Comparison of ENCODE assay signal across 2 cellular contexts in the genomic region with DNA sequence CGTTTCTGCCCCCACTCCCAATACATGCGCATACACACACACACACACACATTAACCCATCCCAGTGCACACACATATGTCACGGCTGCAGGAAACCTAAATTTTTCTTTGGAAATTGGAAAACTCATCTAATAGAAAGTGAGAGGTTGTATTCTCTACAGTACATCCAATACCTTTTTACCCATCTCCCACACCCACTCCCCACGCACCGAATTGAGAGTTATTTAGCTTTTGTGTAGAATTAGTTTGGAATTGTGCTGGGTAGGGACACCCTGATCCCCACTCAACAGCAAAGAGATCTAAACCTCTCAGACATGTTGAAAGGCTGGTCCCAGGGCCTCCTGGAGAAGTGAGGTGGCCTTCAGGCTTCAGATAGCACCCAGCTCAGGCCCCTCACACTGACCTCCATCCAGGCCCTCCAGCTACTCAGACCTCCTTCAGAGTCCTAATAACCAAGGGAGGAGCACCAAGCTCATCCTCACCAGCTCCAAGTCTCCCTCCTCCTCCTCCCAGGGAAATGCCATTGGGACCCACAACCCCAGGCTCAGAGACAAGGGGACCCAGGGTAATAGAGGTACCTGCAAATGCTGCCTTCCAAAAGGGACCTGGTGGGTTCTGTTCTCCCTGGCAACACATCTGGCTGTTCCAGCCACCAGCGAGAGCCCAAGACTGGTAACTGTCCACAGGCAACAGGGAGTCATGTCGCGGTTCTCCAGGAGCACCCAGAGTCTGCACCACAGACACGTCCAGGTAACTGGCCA.
A peak's percentile ranks its signal among the peaks of the same experiment; 100 is the strongest.
TF ChIP-seq lines count a peak whose summit lies in the region.

No MANE protein-coding gene starts in this region.

TF ChIP-seq in HEK293, 187 proteins besides CTCF, POLR2A, EP300 and RAD21:
- TF ChIP-seq, protein P1, sequence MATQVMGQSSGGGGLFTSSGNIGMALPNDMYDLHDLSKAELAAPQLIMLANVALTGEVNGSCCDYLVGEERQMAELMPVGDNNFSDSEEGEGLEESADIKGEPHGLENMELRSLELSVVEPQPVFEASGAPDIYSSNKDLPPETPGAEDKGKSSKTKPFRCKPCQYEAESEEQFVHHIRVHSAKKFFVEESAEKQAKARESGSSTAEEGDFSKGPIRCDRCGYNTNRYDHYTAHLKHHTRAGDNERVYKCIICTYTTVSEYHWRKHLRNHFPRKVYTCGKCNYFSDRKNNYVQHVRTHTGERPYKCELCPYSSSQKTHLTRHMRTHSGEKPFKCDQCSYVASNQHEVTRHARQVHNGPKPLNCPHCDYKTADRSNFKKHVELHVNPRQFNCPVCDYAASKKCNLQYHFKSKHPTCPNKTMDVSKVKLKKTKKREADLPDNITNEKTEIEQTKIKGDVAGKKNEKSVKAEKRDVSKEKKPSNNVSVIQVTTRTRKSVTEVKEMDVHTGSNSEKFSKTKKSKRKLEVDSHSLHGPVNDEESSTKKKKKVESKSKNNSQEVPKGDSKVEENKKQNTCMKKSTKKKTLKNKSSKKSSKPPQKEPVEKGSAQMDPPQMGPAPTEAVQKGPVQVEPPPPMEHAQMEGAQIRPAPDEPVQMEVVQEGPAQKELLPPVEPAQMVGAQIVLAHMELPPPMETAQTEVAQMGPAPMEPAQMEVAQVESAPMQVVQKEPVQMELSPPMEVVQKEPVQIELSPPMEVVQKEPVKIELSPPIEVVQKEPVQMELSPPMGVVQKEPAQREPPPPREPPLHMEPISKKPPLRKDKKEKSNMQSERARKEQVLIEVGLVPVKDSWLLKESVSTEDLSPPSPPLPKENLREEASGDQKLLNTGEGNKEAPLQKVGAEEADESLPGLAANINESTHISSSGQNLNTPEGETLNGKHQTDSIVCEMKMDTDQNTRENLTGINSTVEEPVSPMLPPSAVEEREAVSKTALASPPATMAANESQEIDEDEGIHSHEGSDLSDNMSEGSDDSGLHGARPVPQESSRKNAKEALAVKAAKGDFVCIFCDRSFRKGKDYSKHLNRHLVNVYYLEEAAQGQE (tag by site-specific recombination; IDR thresholded peaks at IDR 0.05), result no peak
- TF ChIP-seq, protein P2, sequence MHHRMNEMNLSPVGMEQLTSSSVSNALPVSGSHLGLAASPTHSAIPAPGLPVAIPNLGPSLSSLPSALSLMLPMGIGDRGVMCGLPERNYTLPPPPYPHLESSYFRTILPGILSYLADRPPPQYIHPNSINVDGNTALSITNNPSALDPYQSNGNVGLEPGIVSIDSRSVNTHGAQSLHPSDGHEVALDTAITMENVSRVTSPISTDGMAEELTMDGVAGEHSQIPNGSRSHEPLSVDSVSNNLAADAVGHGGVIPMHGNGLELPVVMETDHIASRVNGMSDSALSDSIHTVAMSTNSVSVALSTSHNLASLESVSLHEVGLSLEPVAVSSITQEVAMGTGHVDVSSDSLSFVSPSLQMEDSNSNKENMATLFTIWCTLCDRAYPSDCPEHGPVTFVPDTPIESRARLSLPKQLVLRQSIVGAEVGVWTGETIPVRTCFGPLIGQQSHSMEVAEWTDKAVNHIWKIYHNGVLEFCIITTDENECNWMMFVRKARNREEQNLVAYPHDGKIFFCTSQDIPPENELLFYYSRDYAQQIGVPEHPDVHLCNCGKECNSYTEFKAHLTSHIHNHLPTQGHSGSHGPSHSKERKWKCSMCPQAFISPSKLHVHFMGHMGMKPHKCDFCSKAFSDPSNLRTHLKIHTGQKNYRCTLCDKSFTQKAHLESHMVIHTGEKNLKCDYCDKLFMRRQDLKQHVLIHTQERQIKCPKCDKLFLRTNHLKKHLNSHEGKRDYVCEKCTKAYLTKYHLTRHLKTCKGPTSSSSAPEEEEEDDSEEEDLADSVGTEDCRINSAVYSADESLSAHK (tag by site-specific recombination; IDR thresholded peaks at IDR 0.05), result no peak
- TF ChIP-seq ZNF76 (tag by site-specific recombination; IDR thresholded peaks at IDR 0.05; ENCODE audit: borderline replicate concordance, low read depth), result no peak
- no peak for TF ChIP-seq EGR2 (tag by site-specific recombination; IDR thresholded peaks at IDR 0.05; ENCODE audit: low read depth)
- no peak for TF ChIP-seq ZNF302 (tag by site-specific recombination; IDR thresholded peaks at IDR 0.05; ENCODE audit: low read depth)
- peak; percentile 66 for TF ChIP-seq ZNF341 (tag by site-specific recombination; IDR thresholded peaks at IDR 0.05; ENCODE audit: low read depth)
- no peak for TF ChIP-seq TCF7L2 (IDR thresholded peaks at IDR 0.05; ENCODE audit: borderline replicate concordance, low read depth, low read length)
- TF ChIP-seq, protein P3, sequence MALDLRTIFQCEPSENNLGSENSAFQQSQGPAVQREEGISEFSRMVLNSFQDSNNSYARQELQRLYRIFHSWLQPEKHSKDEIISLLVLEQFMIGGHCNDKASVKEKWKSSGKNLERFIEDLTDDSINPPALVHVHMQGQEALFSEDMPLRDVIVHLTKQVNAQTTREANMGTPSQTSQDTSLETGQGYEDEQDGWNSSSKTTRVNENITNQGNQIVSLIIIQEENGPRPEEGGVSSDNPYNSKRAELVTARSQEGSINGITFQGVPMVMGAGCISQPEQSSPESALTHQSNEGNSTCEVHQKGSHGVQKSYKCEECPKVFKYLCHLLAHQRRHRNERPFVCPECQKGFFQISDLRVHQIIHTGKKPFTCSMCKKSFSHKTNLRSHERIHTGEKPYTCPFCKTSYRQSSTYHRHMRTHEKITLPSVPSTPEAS (tag by site-specific recombination; IDR thresholded peaks at IDR 0.05), result peak; percentile 72
- no peak for TF ChIP-seq ZNF37A (tag by site-specific recombination; IDR thresholded peaks at IDR 0.05)

TF ChIP-seq in GM12878, 131 proteins besides CTCF, POLR2A, EP300 and RAD21:
- TF ChIP-seq SIX5 (IDR thresholded peaks at IDR 0.05; ENCODE audit: low read depth, low read length, severe bottlenecking), result no peak
- TF ChIP-seq SUZ12 (IDR thresholded peaks at IDR 0.05; ENCODE audit: unreplicated experiment), result peak; percentile 8
